8 cellular contexts compared by ENCODE assay signal in the genomic region with DNA sequence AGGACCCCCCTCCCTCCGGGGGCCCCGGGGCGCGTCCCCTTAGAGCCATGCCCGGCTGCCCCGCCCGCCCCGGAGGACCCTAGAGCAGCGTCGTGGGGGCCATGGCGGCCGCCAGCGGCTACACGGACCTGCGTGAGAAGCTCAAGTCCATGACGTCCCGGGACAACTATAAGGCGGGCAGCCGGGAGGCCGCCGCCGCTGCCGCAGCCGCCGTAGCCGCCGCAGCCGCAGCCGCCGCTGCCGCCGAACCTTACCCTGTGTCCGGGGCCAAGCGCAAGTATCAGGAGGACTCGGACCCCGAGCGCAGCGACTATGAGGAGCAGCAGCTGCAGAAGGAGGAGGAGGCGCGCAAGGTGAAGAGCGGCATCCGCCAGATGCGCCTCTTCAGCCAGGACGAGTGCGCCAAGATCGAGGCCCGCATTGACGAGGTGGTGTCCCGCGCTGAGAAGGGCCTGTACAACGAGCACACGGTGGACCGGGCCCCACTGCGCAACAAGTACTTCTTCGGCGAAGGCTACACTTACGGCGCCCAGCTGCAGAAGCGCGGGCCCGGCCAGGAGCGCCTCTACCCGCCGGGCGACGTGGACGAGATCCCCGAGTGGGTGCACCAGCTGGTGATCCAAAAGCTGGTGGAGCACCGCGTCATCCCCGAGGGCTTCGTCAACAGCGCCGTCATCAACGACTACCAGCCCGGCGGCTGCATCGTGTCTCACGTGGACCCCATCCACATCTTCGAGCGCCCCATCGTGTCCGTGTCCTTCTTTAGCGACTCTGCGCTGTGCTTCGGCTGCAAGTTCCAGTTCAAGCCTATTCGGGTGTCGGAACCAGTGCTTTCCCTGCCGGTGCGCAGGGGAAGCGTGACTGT. TPM values are rescaled to one million over a fixed set of nuclear protein-coding genes. Genes with fewer than 3 reads are reported as not detected.
DNase-seq lines count a peak whose midpoint lies in the region; ATAC-seq and TF ChIP-seq lines count a peak whose summit lies in the region.

No MANE protein-coding gene starts in this region.

- ATAC-seq in HG02642 (IDR thresholded peaks at IDR 0.05; ENCODE audit: poor library complexity, unreplicated experiment), result peak; percentile 18

- H3K36me3 ChIP-seq in SJCRH30, result peaks cover 36% of the 10 kb centered on the region
- peaks cover 10% of the 10 kb centered on the region for H3K36me3 ChIP-seq in cardiac muscle cell

- H3K9me3 ChIP-seq in SJCRH30 (replicated peaks) (no peaks in the 10 kb centered on the region), cardiac muscle cell (ENCODE audit: low read depth) (no peaks in the 10 kb centered on the region)

- peaks cover 44% of the 10 kb centered on the region for H3K36me3 Mint-ChIP-seq in activated naive CD8-positive, alpha-beta T cell treated with anti-CD3 and anti-CD28 coated beads for 36 hours
- peaks cover 11% of the 10 kb centered on the region for H3K36me3 Mint-ChIP-seq in progenitor cell of endocrine pancreas (ENCODE audit: insufficient read depth)

- no peak for TF ChIP-seq CTCF in cardiac muscle cell (IDR thresholded peaks at IDR 0.05; ENCODE audit: low read depth, low read length)
- TF ChIP-seq CTCF in progenitor cell of endocrine pancreas (IDR thresholded peaks at IDR 0.05; ENCODE audit: unreplicated experiment), result no peak

- H3K4me3 Mint-ChIP-seq in activated naive CD8-positive, alpha-beta T cell treated with anti-CD3 and anti-CD28 coated beads for 36 hours, result peak overlapping the region; percentile 98
- peak overlapping the region; percentile 97 for H3K4me3 Mint-ChIP-seq in progenitor cell of endocrine pancreas (ENCODE audit: low read depth)

- no peaks in the 10 kb centered on the region for H3K9me3 Mint-ChIP-seq in activated naive CD8-positive, alpha-beta T cell treated with anti-CD3 and anti-CD28 coated beads for 36 hours
- H3K9me3 Mint-ChIP-seq in progenitor cell of endocrine pancreas (ENCODE audit: low read depth), result no peaks in the 10 kb centered on the region

- H3K27ac ChIP-seq in SJCRH30 (peak overlapping the region; percentile 94; the same call in 1 of the 2 replicates), cardiac muscle cell (peak overlapping the region; percentile 96)

- peak overlapping the region; percentile 88 for H3K27ac Mint-ChIP-seq in activated naive CD8-positive, alpha-beta T cell treated with anti-CD3 and anti-CD28 coated beads for 36 hours
- H3K27ac Mint-ChIP-seq in progenitor cell of endocrine pancreas, result peak overlapping the region; percentile 73

- H3K4me1 ChIP-seq in SJCRH30, result peaks cover 21% of the 10 kb centered on the region
- H3K4me1 ChIP-seq in cardiac muscle cell (ENCODE audit: low read depth), result peaks cover 52% of the 10 kb centered on the region

- peak; percentile 68 for DNase-seq in DMS53 (lab: John Stamatoyannopoulos, UW)
- peak; percentile 79 to 83 for DNase-seq in SJCRH30
- DNase-seq in activated naive CD8-positive, alpha-beta T cell treated with anti-CD3 and anti-CD28 coated beads for 36 hours, result peak; percentile 65
- peak; percentile 38 to 62 for DNase-seq in cardiac muscle cell (ENCODE audit: low read depth in 1 of 2, low spot score in 1 of 2)
- no peak for DNase-seq in progenitor cell of endocrine pancreas (ENCODE audit: low spot score, unreplicated experiment)
- DNase-seq in ureter (ENCODE audit: low spot score), result peak; percentile 51
- DNase-seq in H4 (ENCODE audit: low spot score), result no peak

- peaks cover 58% of the 10 kb centered on the region for H3K4me1 Mint-ChIP-seq in activated naive CD8-positive, alpha-beta T cell treated with anti-CD3 and anti-CD28 coated beads for 36 hours
- peaks cover 47% of the 10 kb centered on the region for H3K4me1 Mint-ChIP-seq in progenitor cell of endocrine pancreas (ENCODE audit: low read depth)

- H3K4me3 ChIP-seq in SJCRH30 (peak overlapping the region; percentile 77), cardiac muscle cell (peak overlapping the region; percentile 88)

- H3K27me3 Mint-ChIP-seq in activated naive CD8-positive, alpha-beta T cell treated with anti-CD3 and anti-CD28 coated beads for 36 hours, result no peaks in the 10 kb centered on the region
- no peaks in the 10 kb centered on the region for H3K27me3 Mint-ChIP-seq in progenitor cell of endocrine pancreas

- H3K27me3 ChIP-seq in SJCRH30, result no peaks in the 10 kb centered on the region
- H3K27me3 ChIP-seq in cardiac muscle cell, result no peaks in the 10 kb centered on the region

RNA-seq across cellular contexts. Expression of a gene that starts 0.7 kb away (rescaled TPM):
- total RNA-seq in SJCRH30 (2014; rRNA removed; shearing (Covaris generic)), result 297 and 308 TPM in 2 replicates
- total RNA-seq in activated naive CD8-positive, alpha-beta T cell treated with anti-CD3 and anti-CD28 coated beads for 36 hours, result 100 to 1,000 TPM; 163 TPM
- total RNA-seq in cardiac muscle cell (247 and 279 TPM in 2 replicates), progenitor cell of endocrine pancreas (78.1 and 78.4 TPM in 2 replicates), ureter (87.9 TPM)
- polyA plus RNA-seq in cardiac muscle cell, result 257 and 321 TPM in 2 replicates
- 58.2 and 63.1 TPM in 2 replicates for total RNA-seq in H4 (2014; rRNA removed; shearing (Covaris generic))

RNA-seq across cellular contexts. Expression of a gene that starts 41.1 kb away (rescaled TPM):
- 75.0 and 78.3 TPM in 2 replicates for total RNA-seq in SJCRH30 (2014; rRNA removed; shearing (Covaris generic))
- 10 to 100 TPM; 13.7 to 15.2 TPM for total RNA-seq in activated naive CD8-positive, alpha-beta T cell treated with anti-CD3 and anti-CD28 coated beads for 36 hours
- total RNA-seq in cardiac muscle cell, result 81.5 and 83.8 TPM in 2 replicates
- 5.9 and 7.3 TPM in 2 replicates for polyA plus RNA-seq in cardiac muscle cell
- total RNA-seq in progenitor cell of endocrine pancreas, result 75.8 and 76.7 TPM in 2 replicates
- 18.5 TPM for total RNA-seq in ureter
- total RNA-seq in H4 (2014; rRNA removed; shearing (Covaris generic)), result 12.1 and 14.0 TPM in 2 replicates

Comparison
In these comparisons a context has a peak if more than half of its experiments do, and no peak if none do; other contexts are left out.
1. DNase-seq: peak in DMS53 (single experiment), SJCRH30 (2 of 2), activated naive CD8-positive, alpha-beta T cell treated with anti-CD3 and anti-CD28 coated beads for 36 hours (single experiment), cardiac muscle cell (2 of 2) and ureter (single experiment); none in progenitor cell of endocrine pancreas (single experiment) and H4 (single experiment).